In genomic region chr11:76394411-76394810, GRCh38 we compare ENCODE assay signal across 34 cellular contexts.
"Had no signal": no experiment of that assay in that cellular context is flagged by ENCODE, and none has a peak within 500 bp of the region (broad histone marks: within the 10 kb centered on the region; RNA-seq: fewer than 3 reads in every experiment).

No MANE protein-coding gene starts in this region.

- ATAC-seq: activated CD8-positive, alpha-beta T cell treated with anti-CD3 and anti-CD28 coated beads for 36 hours; activated naive CD4-positive, alpha-beta T cell treated with anti-CD3 and anti-CD28 coated beads, Interleukin-2, amount 50 U/mL, for 72 hours; activated T-cell treated with anti-CD3 and anti-CD28 coated beads, Interleukin-2, amount 50 U/mL, for 4 hours; activated T-cell treated with anti-CD3 and anti-CD28 coated beads, Interleukin-2, amount 50 U/mL, for 72 hours; activated T-helper 17 cell treated with anti-CD3 and anti-CD28 coated beads, Interleukin-2, amount 50 U/mL, for 72 hours; body of pancreas had no signal

- H3K36me3 ChIP-seq: adrenal gland, brain microvascular endothelial cell, breast epithelium had no signal

- H3K4me3 ChIP-seq: adrenal gland, body of pancreas, breast epithelium had no signal

- H3K4me1 ChIP-seq: breast epithelium had no signal

- H3K27ac Mint-ChIP-seq: activated B cell treated with CpG ODN at 0.5 μM for 24 hours; activated CD4-positive, alpha-beta memory T cell treated with anti-CD3 and anti-CD28 coated beads for 36 hours; activated CD4-positive, alpha-beta T cell treated with anti-CD3 and anti-CD28 coated beads, Interleukin-2, amount 10 ng/mL, durations not matched to agents 24 days and 14 days; activated CD8-positive, alpha-beta T cell treated with anti-CD3 and anti-CD28 coated beads for 36 hours; activated naive CD4-positive, alpha-beta T cell treated with anti-CD3 and anti-CD28 coated beads for 36 hours; activated naive CD4-positive, alpha-beta T cell treated with anti-CD3 and anti-CD28 coated beads, Interleukin-2, amount 50 U/mL, for 72 hours; activated naive CD8-positive, alpha-beta T cell treated with anti-CD3 and anti-CD28 coated beads for 36 hours; activated T-cell treated with anti-CD3 and anti-CD28 coated beads, Interleukin-2, amount 50 U/mL, for 72 hours; activated T-helper 1 cell treated with anti-CD3 and anti-CD28 coated beads, Interleukin-12 subunit alpha, Interleukin-12 subunit beta, Interleukin-2, Interleukin-4 antibody, amounts not matched to agents 30 ng/mL and 10 ng/mL and 1 ng/mL, durations not matched to agents 14 hours and 24 hours and 36 hours; activated T-helper 17 cell treated with anti-CD3 and anti-CD28 coated beads, Interleukin-2, amount 50 U/mL, for 72 hours; T-helper 1 cell treated with Interleukin-12 subunit alpha and Interleukin-12 subunit beta and Interleukin-4 antibody, amounts not matched to agents 30 μg/mL and 1 μg/mL, for 36 hours; T-helper 2 cell treated with Interferon-gamma antibody and Interleukin-4, amounts not matched to agents 5 μg/mL and 100 μg/mL, for 36 hours had no signal

- H3K9me3 Mint-ChIP-seq: activated B cell treated with CpG ODN at 0.5 μM for 24 hours; activated CD4-positive, alpha-beta memory T cell treated with anti-CD3 and anti-CD28 coated beads for 36 hours; activated CD4-positive, alpha-beta T cell treated with anti-CD3 and anti-CD28 coated beads, Interleukin-2, amount 10 ng/mL, durations not matched to agents 24 days and 14 days; activated CD8-positive, alpha-beta T cell treated with anti-CD3 and anti-CD28 coated beads for 36 hours; activated naive CD4-positive, alpha-beta T cell treated with anti-CD3 and anti-CD28 coated beads for 36 hours; activated naive CD4-positive, alpha-beta T cell treated with anti-CD3 and anti-CD28 coated beads, Interleukin-2, amount 50 U/mL, for 72 hours; activated naive CD8-positive, alpha-beta T cell treated with anti-CD3 and anti-CD28 coated beads for 36 hours; activated T-cell treated with anti-CD3 and anti-CD28 coated beads, Interleukin-2, amount 50 U/mL, for 4 hours; activated T-cell treated with anti-CD3 and anti-CD28 coated beads, Interleukin-2, amount 50 U/mL, for 72 hours; activated T-helper 1 cell treated with anti-CD3 and anti-CD28 coated beads, Interleukin-12 subunit alpha, Interleukin-12 subunit beta, Interleukin-2, Interleukin-4 antibody, amounts not matched to agents 30 ng/mL and 10 ng/mL and 1 ng/mL, durations not matched to agents 14 hours and 24 hours and 36 hours; activated T-helper 17 cell treated with anti-CD3 and anti-CD28 coated beads, Interleukin-2, amount 50 U/mL, for 72 hours; T-helper 1 cell treated with Interleukin-12 subunit alpha and Interleukin-12 subunit beta and Interleukin-4 antibody, amounts not matched to agents 30 μg/mL and 1 μg/mL, for 36 hours; T-helper 2 cell treated with Interferon-gamma antibody and Interleukin-4, amounts not matched to agents 5 μg/mL and 100 μg/mL, for 36 hours had no signal

- H3K27me3 Mint-ChIP-seq: activated B cell treated with CpG ODN at 0.5 μM for 24 hours; activated CD4-positive, alpha-beta memory T cell treated with anti-CD3 and anti-CD28 coated beads for 36 hours; activated CD8-positive, alpha-beta T cell treated with anti-CD3 and anti-CD28 coated beads for 36 hours; activated naive CD8-positive, alpha-beta T cell treated with anti-CD3 and anti-CD28 coated beads for 36 hours; activated T-helper 17 cell treated with anti-CD3 and anti-CD28 coated beads, Interleukin-2, amount 50 U/mL, for 72 hours had no signal

- DNase-seq: activated B cell treated with CpG ODN at 0.5 μM for 24 hours; activated CD4-positive, alpha-beta memory T cell treated with anti-CD3 and anti-CD28 coated beads for 36 hours; activated CD4-positive, alpha-beta T cell treated with anti-CD3 and anti-CD28 coated beads for 4 hours; activated CD4-positive, alpha-beta T cell treated with anti-CD3 and anti-CD28 coated beads, Interleukin-2, amount 10 ng/mL, durations not matched to agents 24 days and 14 days; activated CD4-positive, alpha-beta T cell treated with anti-CD3 and anti-CD28 coated beads, Interleukin-2, amount 50 U/mL, for 1 hour; activated CD4-positive, alpha-beta T cell treated with anti-CD3 and anti-CD28 coated beads, Interleukin-2, amount 50 U/mL, for 4 hours; activated CD4-positive, CD25-positive, alpha-beta regulatory T cell treated with anti-CD3 and anti-CD28 coated beads, Interleukin-2, amount 50 U/mL, for 72 hours; activated CD8-positive, alpha-beta memory T cell treated with anti-CD3 and anti-CD28 coated beads, Interleukin-2, amount 50 U/mL, for 4 hours; activated CD8-positive, alpha-beta T cell treated with anti-CD3 and anti-CD28 coated beads for 36 hours; activated effector memory CD4-positive, alpha-beta T cell treated with anti-CD3 and anti-CD28 coated beads, Interleukin-2, amount 50 U/mL, for 16 hours; activated gamma-delta T cell treated with Interleukin-2 at 50 U/mL for 16 hours; activated naive CD4-positive, alpha-beta T cell; activated naive CD4-positive, alpha-beta T cell treated with anti-CD3 and anti-CD28 coated beads for 36 hours; activated naive CD4-positive, alpha-beta T cell treated with anti-CD3 and anti-CD28 coated beads, Interleukin-2, amount 50 U/mL, for 16 hours; activated naive CD8-positive, alpha-beta T cell treated with anti-CD3 and anti-CD28 coated beads for 36 hours; activated T-cell treated with anti-CD3 and anti-CD28 coated beads for 4 hours; activated T-cell treated with anti-CD3 and anti-CD28 coated beads, Interleukin-2, amount 50 U/mL, for 1 hour; activated T-cell treated with anti-CD3 and anti-CD28 coated beads, Interleukin-2, amount 50 U/mL, for 4 hours; activated T-cell treated with anti-CD3 and anti-CD28 coated beads, Interleukin-2, amount 50 U/mL, for 72 hours; adrenal gland; amniotic stem cell; aorta; body of pancreas; brain microvascular endothelial cell; central memory CD4-positive, alpha-beta T cell; T-helper 2 cell; T-helper 9 cell had no signal

- H3K27ac ChIP-seq: adrenal gland, body of pancreas, brain microvascular endothelial cell, breast epithelium, VCaP had no signal

- H3K27me3 ChIP-seq: adrenal gland, body of pancreas, brain microvascular endothelial cell, breast epithelium had no signal

- H3K4me1 Mint-ChIP-seq: activated CD4-positive, alpha-beta T cell treated with anti-CD3 and anti-CD28 coated beads, Interleukin-2, amount 10 ng/mL, durations not matched to agents 24 days and 14 days; activated naive CD8-positive, alpha-beta T cell treated with anti-CD3 and anti-CD28 coated beads for 36 hours; activated T-helper 17 cell treated with anti-CD3 and anti-CD28 coated beads, Interleukin-2, amount 50 U/mL, for 72 hours had no signal

- H3K9me3 ChIP-seq: adrenal gland, body of pancreas, breast epithelium had no signal

- H3K4me3 Mint-ChIP-seq: activated B cell treated with CpG ODN at 0.5 μM for 24 hours; activated CD4-positive, alpha-beta memory T cell treated with anti-CD3 and anti-CD28 coated beads for 36 hours; activated CD4-positive, alpha-beta T cell treated with anti-CD3 and anti-CD28 coated beads, Interleukin-2, amount 10 ng/mL, durations not matched to agents 24 days and 14 days; activated CD8-positive, alpha-beta T cell treated with anti-CD3 and anti-CD28 coated beads for 36 hours; activated naive CD4-positive, alpha-beta T cell treated with anti-CD3 and anti-CD28 coated beads for 36 hours; activated naive CD8-positive, alpha-beta T cell treated with anti-CD3 and anti-CD28 coated beads for 36 hours; activated T-cell treated with anti-CD3 and anti-CD28 coated beads, Interleukin-2, amount 50 U/mL, for 4 hours; activated T-cell treated with anti-CD3 and anti-CD28 coated beads, Interleukin-2, amount 50 U/mL, for 72 hours; activated T-helper 1 cell treated with anti-CD3 and anti-CD28 coated beads, Interleukin-12 subunit alpha, Interleukin-12 subunit beta, Interleukin-2, Interleukin-4 antibody, amounts not matched to agents 30 ng/mL and 10 ng/mL and 1 ng/mL, durations not matched to agents 14 hours and 24 hours and 36 hours; activated T-helper 17 cell treated with anti-CD3 and anti-CD28 coated beads, Interleukin-2, amount 50 U/mL, for 72 hours; T-helper 1 cell treated with Interleukin-12 subunit alpha and Interleukin-12 subunit beta and Interleukin-4 antibody, amounts not matched to agents 30 μg/mL and 1 μg/mL, for 36 hours; T-helper 2 cell treated with Interferon-gamma antibody and Interleukin-4, amounts not matched to agents 5 μg/mL and 100 μg/mL, for 36 hours had no signal

- H3K36me3 Mint-ChIP-seq: activated CD4-positive, alpha-beta memory T cell treated with anti-CD3 and anti-CD28 coated beads for 36 hours; activated naive CD4-positive, alpha-beta T cell treated with anti-CD3 and anti-CD28 coated beads, Interleukin-2, amount 50 U/mL, for 72 hours; activated naive CD8-positive, alpha-beta T cell treated with anti-CD3 and anti-CD28 coated beads for 36 hours had no signal
